ENCODE assay signal across 1 cellular context in genomic region chr9:93071464-93071863, GRCh38.
A peak's percentile ranks its signal among the peaks of the same experiment; 100 is the strongest.
TF ChIP-seq lines count a peak whose summit lies in the region.

No MANE protein-coding gene starts in this region.

TF ChIP-seq in GM12878, 131 proteins besides CTCF, POLR2A, EP300 and RAD21 (continued from another document):
- TF ChIP-seq BHLHE40 (IDR thresholded peaks at IDR 0.05; ENCODE audit: borderline replicate concordance in 1 of 2, low read depth in 2 of 2, low read length in 1 of 2) (peak in 1 of 2 experiments; percentile 65; a peak in 2 of 4 replicates), IRF4 (IDR thresholded peaks at IDR 0.05; ENCODE audit: low read depth, low read length) (0 out of 2 replicates have a peak, but pooled peaks have one; percentile 9), TAF1 (IDR thresholded peaks at IDR 0.05; ENCODE audit: borderline replicate concordance, low read depth, low read length) (no peak), RAD51 (IDR thresholded peaks at IDR 0.05) (peak; percentile 91), HCFC1 (IDR thresholded peaks at IDR 0.05; ENCODE audit: low read length) (peak; percentile 69), USF2 (IDR thresholded peaks at IDR 0.05; ENCODE audit: borderline replicate concordance, low read depth, low read length) (peak; percentile 46; the same call in 1 of the 2 replicates), RUNX3 (IDR thresholded peaks at IDR 0.05; ENCODE audit: low read length) (no peak), SIX5 (IDR thresholded peaks at IDR 0.05; ENCODE audit: low read depth, low read length, severe bottlenecking) (peak; percentile 76), USF1 (IDR thresholded peaks at IDR 0.05; ENCODE audit: borderline replicate concordance, extremely low read length, insufficient read depth, low read depth, low read length) (peak; percentile 87), YY1 (IDR thresholded peaks at IDR 0.05; ENCODE audit: low read depth, low read length) (0 out of 2 replicates have a peak, but pooled peaks have one; percentile 11), KLF5 (IDR thresholded peaks at IDR 0.05; ENCODE audit: partially characterized antibody) (no peak)
